1 cellular context compared by ENCODE assay signal in the genomic region with DNA sequence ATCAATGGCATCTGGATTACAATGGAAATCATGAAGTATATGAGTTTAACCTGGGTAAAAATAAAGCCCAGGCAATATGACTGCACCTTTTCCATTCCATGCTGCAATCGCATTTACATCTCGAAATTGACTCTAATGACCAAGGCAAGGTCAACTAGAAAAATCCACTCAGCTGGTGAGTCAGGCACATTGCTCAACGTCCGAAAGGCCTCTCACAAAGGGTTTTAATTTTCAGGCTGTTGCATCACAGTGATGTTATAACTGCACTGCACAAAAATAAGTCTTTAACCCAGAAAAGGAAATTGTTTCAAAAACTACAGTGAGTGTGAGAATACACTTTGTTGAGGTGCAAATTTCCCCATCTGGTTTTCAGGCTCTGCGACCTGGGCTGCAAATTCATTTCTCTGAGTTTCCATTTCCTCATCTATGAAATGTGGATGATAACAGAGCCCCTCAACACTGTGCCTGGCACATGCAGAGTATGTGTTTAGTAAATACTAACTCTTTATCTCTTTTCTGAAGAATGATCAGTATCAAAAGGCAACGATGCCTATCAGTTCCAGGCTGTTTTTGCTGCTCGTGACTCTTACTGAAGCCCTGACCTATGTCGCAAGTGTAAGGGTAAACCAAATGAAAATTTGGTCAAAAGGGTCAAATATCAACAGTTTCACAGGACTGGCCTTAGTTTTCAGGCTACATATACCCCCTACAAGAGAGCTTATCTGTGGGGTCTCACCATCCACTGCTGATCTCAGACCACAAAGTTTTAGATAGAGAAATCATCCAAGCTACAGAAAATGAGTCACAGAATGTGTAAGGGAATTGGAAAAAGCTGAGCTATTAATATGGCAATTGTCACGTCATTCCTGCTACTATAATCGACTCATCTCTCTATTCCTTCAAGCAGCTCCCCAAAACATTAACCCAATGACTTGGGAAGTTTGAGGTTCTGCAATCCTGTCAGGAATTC.
TF ChIP-seq lines count a peak whose summit lies in the region.

No MANE protein-coding gene starts in this region.

TF ChIP-seq in HepG2, 621 proteins besides CTCF, POLR2A, EP300 and RAD21 (continued from another document and continues in another):
- TF ChIP-seq, protein P1, sequence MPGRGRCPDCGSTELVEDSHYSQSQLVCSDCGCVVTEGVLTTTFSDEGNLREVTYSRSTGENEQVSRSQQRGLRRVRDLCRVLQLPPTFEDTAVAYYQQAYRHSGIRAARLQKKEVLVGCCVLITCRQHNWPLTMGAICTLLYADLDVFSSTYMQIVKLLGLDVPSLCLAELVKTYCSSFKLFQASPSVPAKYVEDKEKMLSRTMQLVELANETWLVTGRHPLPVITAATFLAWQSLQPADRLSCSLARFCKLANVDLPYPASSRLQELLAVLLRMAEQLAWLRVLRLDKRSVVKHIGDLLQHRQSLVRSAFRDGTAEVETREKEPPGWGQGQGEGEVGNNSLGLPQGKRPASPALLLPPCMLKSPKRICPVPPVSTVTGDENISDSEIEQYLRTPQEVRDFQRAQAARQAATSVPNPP (CRISPR knock-in tag; IDR thresholded peaks at IDR 0.05), result no peak
- no peak for TF ChIP-seq ZNF430 (CRISPR knock-in tag; IDR thresholded peaks at IDR 0.05)
- TF ChIP-seq, protein P2, sequence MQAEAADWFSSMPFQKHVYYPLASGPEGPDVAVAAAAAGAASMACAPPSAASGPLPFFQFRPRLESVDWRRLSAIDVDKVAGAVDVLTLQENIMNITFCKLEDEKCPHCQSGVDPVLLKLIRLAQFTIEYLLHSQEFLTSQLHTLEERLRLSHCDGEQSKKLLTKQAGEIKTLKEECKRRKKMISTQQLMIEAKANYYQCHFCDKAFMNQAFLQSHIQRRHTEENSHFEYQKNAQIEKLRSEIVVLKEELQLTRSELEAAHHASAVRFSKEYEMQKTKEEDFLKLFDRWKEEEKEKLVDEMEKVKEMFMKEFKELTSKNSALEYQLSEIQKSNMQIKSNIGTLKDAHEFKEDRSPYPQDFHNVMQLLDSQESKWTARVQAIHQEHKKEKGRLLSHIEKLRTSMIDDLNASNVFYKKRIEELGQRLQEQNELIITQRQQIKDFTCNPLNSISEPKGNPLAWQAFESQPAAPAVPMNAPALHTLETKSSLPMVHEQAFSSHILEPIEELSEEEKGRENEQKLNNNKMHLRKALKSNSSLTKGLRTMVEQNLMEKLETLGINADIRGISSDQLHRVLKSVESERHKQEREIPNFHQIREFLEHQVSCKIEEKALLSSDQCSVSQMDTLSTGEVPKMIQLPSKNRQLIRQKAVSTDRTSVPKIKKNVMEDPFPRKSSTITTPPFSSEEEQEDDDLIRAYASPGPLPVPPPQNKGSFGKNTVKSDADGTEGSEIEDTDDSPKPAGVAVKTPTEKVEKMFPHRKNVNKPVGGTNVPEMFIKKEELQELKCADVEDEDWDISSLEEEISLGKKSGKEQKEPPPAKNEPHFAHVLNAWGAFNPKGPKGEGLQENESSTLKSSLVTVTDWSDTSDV (CRISPR knock-in tag; IDR thresholded peaks at IDR 0.05), result no peak
- TF ChIP-seq, protein P3, sequence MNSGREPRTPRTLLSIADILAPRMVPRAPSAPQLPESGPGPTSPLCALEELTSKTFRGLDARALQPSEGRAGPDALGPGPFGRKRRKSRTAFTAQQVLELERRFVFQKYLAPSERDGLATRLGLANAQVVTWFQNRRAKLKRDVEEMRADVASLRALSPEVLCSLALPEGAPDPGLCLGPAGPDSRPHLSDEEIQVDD (CRISPR knock-in tag; IDR thresholded peaks at IDR 0.05; ENCODE audit: borderline replicate concordance), result no peak
- peak; percentile 47; the same call in 1 of the 2 replicates for TF ChIP-seq MEIS2 (CRISPR knock-in tag; IDR thresholded peaks at IDR 0.05)
- TF ChIP-seq JARID2 (CRISPR knock-in tag; IDR thresholded peaks at IDR 0.05; ENCODE audit: insufficient replicate concordance), result no peak
- TF ChIP-seq, protein P4, sequence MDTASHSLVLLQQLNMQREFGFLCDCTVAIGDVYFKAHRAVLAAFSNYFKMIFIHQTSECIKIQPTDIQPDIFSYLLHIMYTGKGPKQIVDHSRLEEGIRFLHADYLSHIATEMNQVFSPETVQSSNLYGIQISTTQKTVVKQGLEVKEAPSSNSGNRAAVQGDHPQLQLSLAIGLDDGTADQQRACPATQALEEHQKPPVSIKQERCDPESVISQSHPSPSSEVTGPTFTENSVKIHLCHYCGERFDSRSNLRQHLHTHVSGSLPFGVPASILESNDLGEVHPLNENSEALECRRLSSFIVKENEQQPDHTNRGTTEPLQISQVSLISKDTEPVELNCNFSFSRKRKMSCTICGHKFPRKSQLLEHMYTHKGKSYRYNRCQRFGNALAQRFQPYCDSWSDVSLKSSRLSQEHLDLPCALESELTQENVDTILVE (CRISPR knock-in tag; IDR thresholded peaks at IDR 0.05), result peak; percentile 82
- TF ChIP-seq ZNF292 (CRISPR knock-in tag; IDR thresholded peaks at IDR 0.05; ENCODE audit: borderline replicate concordance, low read depth), result no peak
- TF ChIP-seq, protein P5, sequence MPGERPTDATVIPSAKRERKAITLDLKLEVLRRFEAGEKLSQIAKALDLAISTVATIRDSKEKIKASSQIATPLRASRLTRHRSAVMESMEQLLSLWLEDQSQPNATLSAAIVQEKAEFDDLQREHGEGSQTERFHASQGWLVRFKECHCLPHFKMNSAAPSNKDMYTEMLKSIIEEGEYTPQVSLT (CRISPR knock-in tag; IDR thresholded peaks at IDR 0.05; ENCODE audit: borderline replicate concordance, low read depth), result no peak
- peak; percentile 82; the same call in 1 of the 2 replicates for TF ChIP-seq HOXA5 (CRISPR knock-in tag; IDR thresholded peaks at IDR 0.05)
- TF ChIP-seq, protein P6, sequence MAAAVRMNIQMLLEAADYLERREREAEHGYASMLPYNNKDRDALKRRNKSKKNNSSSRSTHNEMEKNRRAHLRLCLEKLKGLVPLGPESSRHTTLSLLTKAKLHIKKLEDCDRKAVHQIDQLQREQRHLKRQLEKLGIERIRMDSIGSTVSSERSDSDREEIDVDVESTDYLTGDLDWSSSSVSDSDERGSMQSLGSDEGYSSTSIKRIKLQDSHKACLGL (CRISPR knock-in tag; IDR thresholded peaks at IDR 0.05), result no peak
- no peak for TF ChIP-seq TOPORS (CRISPR knock-in tag; IDR thresholded peaks at IDR 0.05)
- TF ChIP-seq FOXP1 (IDR thresholded peaks at IDR 0.05), result no peak
- peak; percentile 54 for TF ChIP-seq FOXP1 (CRISPR knock-in tag; IDR thresholded peaks at IDR 0.05)
- peak; percentile 74 for TF ChIP-seq RXRB (CRISPR knock-in tag; IDR thresholded peaks at IDR 0.05; ENCODE audit: borderline replicate concordance)
- no peak; the same call in 1 of the 2 replicates for TF ChIP-seq PHF8 (CRISPR knock-in tag; IDR thresholded peaks at IDR 0.05)
- TF ChIP-seq, protein P7, sequence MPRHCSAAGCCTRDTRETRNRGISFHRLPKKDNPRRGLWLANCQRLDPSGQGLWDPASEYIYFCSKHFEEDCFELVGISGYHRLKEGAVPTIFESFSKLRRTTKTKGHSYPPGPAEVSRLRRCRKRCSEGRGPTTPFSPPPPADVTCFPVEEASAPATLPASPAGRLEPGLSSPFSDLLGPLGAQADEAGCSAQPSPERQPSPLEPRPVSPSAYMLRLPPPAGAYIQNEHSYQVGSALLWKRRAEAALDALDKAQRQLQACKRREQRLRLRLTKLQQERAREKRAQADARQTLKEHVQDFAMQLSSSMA (CRISPR knock-in tag; IDR thresholded peaks at IDR 0.05), result no peak
- peak; percentile 61; the same call in 1 of the 2 replicates for TF ChIP-seq ZNF264 (CRISPR knock-in tag; IDR thresholded peaks at IDR 0.05)
- peak; percentile 32; the same call in 1 of the 2 replicates for TF ChIP-seq YEATS4 (CRISPR knock-in tag; IDR thresholded peaks at IDR 0.05; ENCODE audit: borderline replicate concordance)
- no peak for TF ChIP-seq CBX1 (IDR thresholded peaks at IDR 0.05; ENCODE audit: low read depth)
- no peak for TF ChIP-seq ZNF382 (CRISPR knock-in tag; IDR thresholded peaks at IDR 0.05; ENCODE audit: borderline replicate concordance)
- TF ChIP-seq, protein P8, sequence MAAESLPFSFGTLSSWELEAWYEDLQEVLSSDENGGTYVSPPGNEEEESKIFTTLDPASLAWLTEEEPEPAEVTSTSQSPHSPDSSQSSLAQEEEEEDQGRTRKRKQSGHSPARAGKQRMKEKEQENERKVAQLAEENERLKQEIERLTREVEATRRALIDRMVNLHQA (CRISPR knock-in tag; IDR thresholded peaks at IDR 0.05), result peak; percentile 85; the same call in 1 of the 2 replicates
- TF ChIP-seq PRPF4 (IDR thresholded peaks at IDR 0.05; ENCODE audit: low read depth, low read length, poor library complexity, severe bottlenecking), result no peak
- TF ChIP-seq ZNF747 (CRISPR knock-in tag; IDR thresholded peaks at IDR 0.05; ENCODE audit: borderline replicate concordance), result no peak
- peak; percentile 39; the same call in 1 of the 2 replicates for TF ChIP-seq NR2F2 (IDR thresholded peaks at IDR 0.05; ENCODE audit: borderline replicate concordance, low read depth)
- TF ChIP-seq, protein P9, sequence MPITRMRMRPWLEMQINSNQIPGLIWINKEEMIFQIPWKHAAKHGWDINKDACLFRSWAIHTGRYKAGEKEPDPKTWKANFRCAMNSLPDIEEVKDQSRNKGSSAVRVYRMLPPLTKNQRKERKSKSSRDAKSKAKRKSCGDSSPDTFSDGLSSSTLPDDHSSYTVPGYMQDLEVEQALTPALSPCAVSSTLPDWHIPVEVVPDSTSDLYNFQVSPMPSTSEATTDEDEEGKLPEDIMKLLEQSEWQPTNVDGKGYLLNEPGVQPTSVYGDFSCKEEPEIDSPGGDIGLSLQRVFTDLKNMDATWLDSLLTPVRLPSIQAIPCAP (CRISPR knock-in tag; IDR thresholded peaks at IDR 0.05; ENCODE audit: low read depth), result no peak
- TF ChIP-seq SIN3A (IDR thresholded peaks at IDR 0.05; ENCODE audit: borderline replicate concordance, low read depth, low read length), result peak; percentile 83
- TF ChIP-seq U2AF1 (optimal IDR thresholded peaks at IDR 0.05; ENCODE audit: low read depth, low read length), result no peak
- no peak for TF ChIP-seq ZNF468 (CRISPR knock-in tag; IDR thresholded peaks at IDR 0.05)
- TF ChIP-seq, protein P10, sequence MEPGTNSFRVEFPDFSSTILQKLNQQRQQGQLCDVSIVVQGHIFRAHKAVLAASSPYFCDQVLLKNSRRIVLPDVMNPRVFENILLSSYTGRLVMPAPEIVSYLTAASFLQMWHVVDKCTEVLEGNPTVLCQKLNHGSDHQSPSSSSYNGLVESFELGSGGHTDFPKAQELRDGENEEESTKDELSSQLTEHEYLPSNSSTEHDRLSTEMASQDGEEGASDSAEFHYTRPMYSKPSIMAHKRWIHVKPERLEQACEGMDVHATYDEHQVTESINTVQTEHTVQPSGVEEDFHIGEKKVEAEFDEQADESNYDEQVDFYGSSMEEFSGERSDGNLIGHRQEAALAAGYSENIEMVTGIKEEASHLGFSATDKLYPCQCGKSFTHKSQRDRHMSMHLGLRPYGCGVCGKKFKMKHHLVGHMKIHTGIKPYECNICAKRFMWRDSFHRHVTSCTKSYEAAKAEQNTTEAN (CRISPR knock-in tag; conservative IDR thresholded peaks at IDR 0.05), result peak; percentile 89
- TF ChIP-seq ZBTB20 (CRISPR knock-in tag; IDR thresholded peaks at IDR 0.05; ENCODE audit: borderline replicate concordance, low read depth), result no peak
- TF ChIP-seq, protein P11, sequence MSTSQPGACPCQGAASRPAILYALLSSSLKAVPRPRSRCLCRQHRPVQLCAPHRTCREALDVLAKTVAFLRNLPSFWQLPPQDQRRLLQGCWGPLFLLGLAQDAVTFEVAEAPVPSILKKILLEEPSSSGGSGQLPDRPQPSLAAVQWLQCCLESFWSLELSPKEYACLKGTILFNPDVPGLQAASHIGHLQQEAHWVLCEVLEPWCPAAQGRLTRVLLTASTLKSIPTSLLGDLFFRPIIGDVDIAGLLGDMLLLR (CRISPR knock-in tag; IDR thresholded peaks at IDR 0.05), result no peak
- peak; percentile 93 for TF ChIP-seq SAP130 (CRISPR knock-in tag; IDR thresholded peaks at IDR 0.05; ENCODE audit: low read depth)
- TF ChIP-seq JUN (CRISPR knock-in tag; IDR thresholded peaks at IDR 0.05), result peak; percentile 88
- peak; percentile 90 for TF ChIP-seq ZBTB21 (CRISPR knock-in tag; IDR thresholded peaks at IDR 0.05)
- TF ChIP-seq EHMT2 (IDR thresholded peaks at IDR 0.05; ENCODE audit: borderline replicate concordance, low read depth, low read length), result no peak; the same call in 1 of the 2 replicates
- no peak for TF ChIP-seq ZNF329 (CRISPR knock-in tag; IDR thresholded peaks at IDR 0.05; ENCODE audit: low read depth)
- TF ChIP-seq HNRNPH1 (optimal IDR thresholded peaks at IDR 0.05; ENCODE audit: low read depth, low read length), result no peak
- no peak for TF ChIP-seq ZSCAN29 (CRISPR knock-in tag; conservative IDR thresholded peaks at IDR 0.05)
- TF ChIP-seq PLRG1 (conservative IDR thresholded peaks at IDR 0.05), result no peak
- no peak; the same call in 1 of the 2 replicates for TF ChIP-seq NFIC (IDR thresholded peaks at IDR 0.05; ENCODE audit: low read length)
- TF ChIP-seq ZNF20 (CRISPR knock-in tag; IDR thresholded peaks at IDR 0.05), result no peak
- no peak for TF ChIP-seq ZNF446 (CRISPR knock-in tag; IDR thresholded peaks at IDR 0.05)
- TF ChIP-seq ZSCAN20 (CRISPR knock-in tag; IDR thresholded peaks at IDR 0.05; ENCODE audit: borderline replicate concordance), result no peak
- TF ChIP-seq ZNF530 (CRISPR knock-in tag; IDR thresholded peaks at IDR 0.05; ENCODE audit: low read depth), result no peak
- no peak for TF ChIP-seq ZNF496 (CRISPR knock-in tag; IDR thresholded peaks at IDR 0.05; ENCODE audit: insufficient replicate concordance)
- no peak for TF ChIP-seq CAMTA2 (CRISPR knock-in tag; IDR thresholded peaks at IDR 0.05; ENCODE audit: borderline replicate concordance)
- peak; percentile 64; the same call in 1 of the 2 replicates for TF ChIP-seq FOXJ3 (CRISPR knock-in tag; IDR thresholded peaks at IDR 0.05; ENCODE audit: borderline replicate concordance)
- TF ChIP-seq ZIK1 (CRISPR knock-in tag; IDR thresholded peaks at IDR 0.05; ENCODE audit: borderline replicate concordance, low read depth), result no peak
- no peak for TF ChIP-seq ZNF547 (CRISPR knock-in tag; IDR thresholded peaks at IDR 0.05)
- no peak for TF ChIP-seq PCBP1 (IDR thresholded peaks at IDR 0.05; ENCODE audit: borderline replicate concordance, low read depth, low read length)
- no peak for TF ChIP-seq ZNF354B (CRISPR knock-in tag; IDR thresholded peaks at IDR 0.05)
- TF ChIP-seq ZNF792 (CRISPR knock-in tag; IDR thresholded peaks at IDR 0.05), result no peak
- TF ChIP-seq CENPX (CRISPR knock-in tag; IDR thresholded peaks at IDR 0.05), result no peak
- no peak for TF ChIP-seq ZFP41 (CRISPR knock-in tag; IDR thresholded peaks at IDR 0.05; ENCODE audit: borderline replicate concordance)
- no peak for TF ChIP-seq NPAS2 (CRISPR knock-in tag; IDR thresholded peaks at IDR 0.05; ENCODE audit: borderline replicate concordance)
- no peak for TF ChIP-seq FOXM1 (CRISPR knock-in tag; IDR thresholded peaks at IDR 0.05)
- no peak for TF ChIP-seq ZNF577 (CRISPR knock-in tag; IDR thresholded peaks at IDR 0.05; ENCODE audit: borderline replicate concordance, low read depth)
- TF ChIP-seq ZNF790 (CRISPR knock-in tag; IDR thresholded peaks at IDR 0.05; ENCODE audit: borderline replicate concordance), result no peak
- TF ChIP-seq NFYC (CRISPR knock-in tag; IDR thresholded peaks at IDR 0.05), result no peak
- TF ChIP-seq ZNF556 (CRISPR knock-in tag; IDR thresholded peaks at IDR 0.05; ENCODE audit: borderline replicate concordance), result no peak
- TF ChIP-seq MBD4 (IDR thresholded peaks at IDR 0.05; ENCODE audit: borderline replicate concordance, low read length), result no peak
- peak; percentile 66; the same call in 1 of the 2 replicates for TF ChIP-seq CBX5 (CRISPR knock-in tag; IDR thresholded peaks at IDR 0.05; ENCODE audit: borderline replicate concordance)
- TF ChIP-seq ZFP82 (CRISPR knock-in tag; IDR thresholded peaks at IDR 0.05; ENCODE audit: borderline replicate concordance), result no peak
- TF ChIP-seq FOXC1 (CRISPR knock-in tag; IDR thresholded peaks at IDR 0.05; ENCODE audit: borderline replicate concordance), result no peak
- TF ChIP-seq SOX5 (CRISPR knock-in tag; IDR thresholded peaks at IDR 0.05; ENCODE audit: borderline replicate concordance), result peak; percentile 75; the same call in 1 of the 2 replicates
